Comparison of ENCODE assay signal across 23 cellular contexts in the genomic region with DNA sequence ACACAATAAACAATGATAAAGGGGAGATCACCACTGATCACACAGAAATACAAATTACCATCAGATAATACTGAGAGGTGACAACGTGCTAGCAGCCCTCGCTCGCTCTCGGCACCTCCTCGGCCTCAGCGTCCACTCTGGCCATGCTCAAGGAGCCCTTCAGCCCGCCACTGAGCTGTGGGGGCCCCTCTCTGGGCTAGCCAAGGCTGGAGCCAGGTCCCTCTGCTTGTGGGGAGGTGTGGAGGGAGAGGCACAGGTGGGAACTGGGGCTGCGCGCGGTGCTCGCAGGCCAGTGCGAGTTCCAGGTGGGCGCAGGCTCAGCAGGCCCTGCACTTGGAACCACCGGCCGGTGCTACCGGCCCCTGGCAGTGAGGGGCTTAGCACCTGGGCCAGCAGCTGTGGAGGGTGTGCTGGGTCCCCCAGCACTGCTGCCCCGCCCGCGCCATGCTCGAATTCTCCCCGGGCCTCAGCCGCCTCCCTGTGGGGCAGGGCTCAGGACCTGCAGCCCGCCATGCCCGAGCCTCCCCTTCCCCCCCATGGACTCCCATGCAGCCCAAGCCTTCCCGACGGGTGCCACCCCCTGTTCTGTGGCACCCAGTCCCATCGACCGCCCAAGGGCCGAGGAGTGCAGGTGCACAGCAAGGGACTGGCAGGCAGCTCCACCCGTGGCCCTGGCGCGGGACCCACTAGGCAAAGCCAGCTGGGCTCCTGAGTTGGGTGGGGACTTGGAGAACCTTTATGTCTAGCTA.
DNase-seq lines count a peak whose midpoint lies in the region; ATAC-seq, FAIRE-seq and TF ChIP-seq lines count a peak whose summit lies in the region.
"Had no signal": no experiment of that assay in that cellular context is flagged by ENCODE, and none has a peak within 500 bp of the region (broad histone marks: within the 10 kb centered on the region; RNA-seq: fewer than 3 reads in every experiment).

No MANE protein-coding gene starts in this region.

- no peak overlapping the region for H3K4ac ChIP-seq in neuronal stem cell (ENCODE audit: low read length)

- H3K27me3 ChIP-seq in neuronal stem cell (ENCODE audit: control insufficient read depth in 3 of 3, insufficient read depth in 3 of 3, low read depth in 1 of 3, low read length in 3 of 3) (no peaks in the 10 kb centered on the region), aorta (ENCODE audit: control insufficient read depth in 1 of 2, insufficient read depth in 2 of 2, low read length in 1 of 2) (no peaks in the 10 kb centered on the region), BE2C (no peaks in the 10 kb centered on the region)
- H3K27me3 ChIP-seq: BLaER1 treated with 17β-estradiol and CSF1 and Interleukin-3, amounts not matched to agents 10 nM and 100 nM had no signal

- H3K9me3 ChIP-seq in kidney (ENCODE audit: control insufficient read depth in 1 of 2, low read length in 2 of 2) = peaks cover 0 to 2% of the 10 kb centered on the region in 2 donors
- no peaks in the 10 kb centered on the region for H3K9me3 ChIP-seq in neuronal stem cell (replicated peaks in 1 of 2; ENCODE audit: control insufficient read depth in 2 of 2, insufficient read depth in 1 of 2, low read depth in 1 of 2, low read length in 2 of 2)
- H3K9me3 ChIP-seq in aorta (ENCODE audit: control insufficient read depth, low read length) = peaks cover 2% of the 10 kb centered on the region
- no peaks in the 10 kb centered on the region for H3K9me3 ChIP-seq in BE2C

- TF ChIP-seq CTCF in kidney (IDR thresholded peaks at IDR 0.05; ENCODE audit: borderline replicate concordance, extremely low read depth, insufficient read depth) = no peak
- no peak for TF ChIP-seq CTCF in BE2C (IDR thresholded peaks at IDR 0.05; ENCODE audit: low read depth, low read length)

- FAIRE-seq in kidney (lab: Jason Lieb, UNC) = no peak
- FAIRE-seq: A204.1, D721Med, GM12878, GM19239 had no signal

- H2BK12ac ChIP-seq in neuronal stem cell (ENCODE audit: low read length) = no peak overlapping the region

- H3K14ac ChIP-seq in neuronal stem cell (ENCODE audit: low read length) = no peak overlapping the region

- intact Hi-C loops in kidney (cut with DNase I) (no loop called here), aorta (cut with DNase I) (no loop called here)

- no peak overlapping the region for H3K27ac ChIP-seq in kidney (ENCODE audit: low read depth in 2 of 2, low read length in 2 of 2)
- no peak overlapping the region for H3K27ac ChIP-seq in neuronal stem cell (replicated peaks; ENCODE audit: low read length)
- no peak overlapping the region for H3K27ac ChIP-seq in aorta (ENCODE audit: low read depth in 1 of 2, low read length in 2 of 2)
- H3K27ac ChIP-seq: 22Rv1; BLaER1 treated with 17β-estradiol and CSF1 and Interleukin-3, amounts not matched to agents 10 nM and 100 nM had no signal

- no peak overlapping the region for H2BK120ac ChIP-seq in neuronal stem cell (ENCODE audit: low read depth, low read length)

- DNase-seq in activated gamma-delta T cell (lab: John Stamatoyannopoulos, UW) = peak; percentile 13
- no peak for DNase-seq in activated gamma-delta T cell treated with Interleukin-2 at 50 U/mL for 16 hours
- peak; percentile 71 for DNase-seq in kidney
- no peak for DNase-seq in neuronal stem cell (ENCODE audit: low spot score)
- DNase-seq in aorta = no peak
- no peak for DNase-seq in NCI-H2196 (lab: John Stamatoyannopoulos, UW; ENCODE audit: unreplicated experiment)
- no peak for DNase-seq in BE2C
- DNase-seq in NCI-H774 (lab: John Stamatoyannopoulos, UW) = no peak
- DNase-seq: CD4-positive, alpha-beta T cell; CD8-positive, alpha-beta memory T cell; DMS 273 treated with DMSO at 0.1 percent for 48 hours; DMS79; EL; GDM1; H9 had no signal

- no peak overlapping the region for H2BK15ac ChIP-seq in neuronal stem cell (ENCODE audit: low read length)

- H3K4me1 ChIP-seq in kidney (ENCODE audit: control insufficient read depth in 1 of 2, insufficient read depth in 1 of 2, low read depth in 1 of 2, low read length in 2 of 2) = no peaks in the 10 kb centered on the region
- H3K4me1 ChIP-seq in neuronal stem cell (ENCODE audit: control insufficient read depth in 2 of 2, insufficient read depth in 1 of 2, low read depth in 1 of 2, low read length in 2 of 2) = peaks cover 2 to 4% of the 10 kb centered on the region in 2 donors
- no peaks in the 10 kb centered on the region for H3K4me1 ChIP-seq in aorta (ENCODE audit: control insufficient read depth in 1 of 2, insufficient read depth in 2 of 2, low read length in 2 of 2)
- H3K4me1 ChIP-seq in BE2C = no peaks in the 10 kb centered on the region
- H3K4me1 ChIP-seq: BLaER1 treated with 17β-estradiol and CSF1 and Interleukin-3, amounts not matched to agents 10 nM and 100 nM had no signal

- no peak overlapping the region for H3K4me2 ChIP-seq in neuronal stem cell (ENCODE audit: insufficient read depth, low read length, poor library complexity, severe bottlenecking)
- H3K4me2 ChIP-seq: BLaER1 treated with 17β-estradiol and CSF1 and Interleukin-3, amounts not matched to agents 10 nM and 100 nM; GM23338 had no signal

- H3K18ac ChIP-seq in neuronal stem cell (ENCODE audit: low read length) = peak overlapping the region; percentile 38

- H2AFZ ChIP-seq in neuronal stem cell (ENCODE audit: low read length) = no peak overlapping the region
- H2AFZ ChIP-seq: GM23338 had no signal

- no peaks in the 10 kb centered on the region for H3K79me1 ChIP-seq in neuronal stem cell (ENCODE audit: low read depth, low read length)

- H2AK5ac ChIP-seq in neuronal stem cell (ENCODE audit: low read depth, low read length) = no peak overlapping the region

- no peak overlapping the region for H4K8ac ChIP-seq in neuronal stem cell (ENCODE audit: low read depth, low read length)

- H3K36me3 ChIP-seq in kidney (ENCODE audit: control insufficient read depth in 1 of 2, insufficient read depth in 2 of 2, low read length in 2 of 2) (no peaks in the 10 kb centered on the region), neuronal stem cell (replicated peaks in 1 of 2; ENCODE audit: control insufficient read depth in 2 of 2, insufficient read depth in 2 of 2, low read length in 2 of 2) (no peaks in the 10 kb centered on the region), aorta (ENCODE audit: control insufficient read depth in 1 of 2, insufficient read depth in 2 of 2, low read length in 1 of 2) (no peaks in the 10 kb centered on the region), BE2C (no peaks in the 10 kb centered on the region)
- H3K36me3 ChIP-seq: BLaER1 treated with 17β-estradiol and CSF1 and Interleukin-3, amounts not matched to agents 10 nM and 100 nM had no signal

- WGBS in neuronal stem cell (ENCODE audit: extremely low coverage in 2 of 2, insufficient read length in 2 of 2, insufficient replicate concordance in 1 of 2), 2 donors = no CpG with 5 or more reads among the region's 32 CpGs
- WGBS in aorta, 2 donors = 97 to 98% methylated on average over 31 to 32 of the region's 32 CpGs

- H2BK5ac ChIP-seq in neuronal stem cell (ENCODE audit: low read length) = no peak overlapping the region

- H3K9ac ChIP-seq in kidney (ENCODE audit: low read length in 2 of 2) (no peak overlapping the region), neuronal stem cell (ENCODE audit: low read depth, low read length, poor library complexity) (no peak overlapping the region)
- H3K9ac ChIP-seq: BLaER1 treated with 17β-estradiol and CSF1 and Interleukin-3, amounts not matched to agents 10 nM and 100 nM had no signal

- ATAC-seq in aorta (ENCODE audit: low FRiP score) = peak; percentile 19
- ATAC-seq: GM12878, GM23338, HCT116 had no signal

- H4K91ac ChIP-seq in neuronal stem cell (ENCODE audit: low read depth, low read length, poor library complexity) = no peak overlapping the region

- no peak overlapping the region for H3K23ac ChIP-seq in neuronal stem cell (ENCODE audit: low read depth, low read length, poor library complexity)

- H3K4me3 ChIP-seq in kidney (ENCODE audit: low read length in 2 of 2) (no peak overlapping the region), neuronal stem cell (ENCODE audit: low read length in 2 of 2) (no peak overlapping the region), aorta (ENCODE audit: low read length in 2 of 2) (no peak overlapping the region), BE2C (ENCODE audit: low read depth, low read length) (no peak overlapping the region)
- H3K4me3 ChIP-seq: BLaER1 treated with 17β-estradiol and CSF1 and Interleukin-3, amounts not matched to agents 10 nM and 100 nM; GM12878; GM23338 had no signal

Comparison
In these comparisons a context has a peak if more than half of its experiments do, and no peak if none do; other contexts are left out.
1. DNase-seq: peak in activated gamma-delta T cell (single experiment) and kidney (single experiment); none in activated gamma-delta T cell treated with Interleukin-2 at 50 U/mL for 16 hours (single experiment), neuronal stem cell (single experiment), aorta (0 of 2), NCI-H2196 (single experiment), BE2C (single experiment) and NCI-H774 (single experiment).